Comparison of ENCODE assay signal across 12 cellular contexts in the genomic region with DNA sequence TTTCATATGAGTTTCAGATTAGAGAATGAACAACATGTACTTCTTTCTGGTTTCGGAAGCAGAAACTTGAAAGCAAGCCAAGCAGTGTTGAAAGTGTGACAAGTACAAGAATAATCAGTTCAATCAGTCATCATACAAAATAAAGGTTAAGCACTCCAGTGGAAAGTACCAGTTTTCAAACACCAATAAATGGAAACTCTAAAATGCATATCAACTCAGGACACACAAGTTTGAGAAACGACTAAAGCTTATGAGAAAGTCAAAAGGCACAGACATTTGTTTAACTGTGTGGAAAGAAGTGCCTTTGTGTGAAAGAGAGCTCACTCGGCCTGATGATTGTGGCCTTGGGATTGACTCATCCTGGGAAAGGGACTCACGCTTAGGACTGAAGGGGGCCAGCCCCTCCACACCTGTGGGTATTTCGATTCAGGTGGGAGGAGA.
DNase-seq lines count a peak whose midpoint lies in the region; ATAC-seq and TF ChIP-seq lines count a peak whose summit lies in the region.
"Had no signal": no experiment of that assay in that cellular context is flagged by ENCODE, and none has a peak within 500 bp of the region (broad histone marks: within the 10 kb centered on the region; RNA-seq: fewer than 3 reads in every experiment).

No MANE protein-coding gene starts in this region.

- POLR2A ChIA-PET in CD4-positive, alpha-beta memory T cell (lab: Charles Lee; ENCODE audit: partially characterized antibody): no interaction called here

- ATAC-seq in HG02588 (IDR thresholded peaks at IDR 0.05; ENCODE audit: unreplicated experiment): peak; percentile 69
- ATAC-seq: PC-3 had no signal

- CTCF ChIA-PET in CD4-positive, alpha-beta memory T cell (lab: Charles Lee; ENCODE audit: partially characterized antibody): interaction anchor here (0.6 kb wide), 1 partner anchor 17 kb away, joined by 3 read pairs; no protein-coding TSS in a partner anchor

- H3K27me3 Mint-ChIP-seq in CD4-positive, alpha-beta memory T cell: no peaks in the 10 kb centered on the region

- intact Hi-C loops in CD4-positive, alpha-beta memory T cell (cut with micrococcal nuclease): no loop called here
- intact Hi-C loops in breast epithelium (cut with DNase I; ENCODE audit: low total_unique reads): no loop called here

- peak overlapping the region in 7 of 8 donors; percentile 0 to 78 (median 59) for H3K4me3 Mint-ChIP-seq in CD4-positive, alpha-beta memory T cell

- H3K9me3 ChIP-seq in CD4-positive, alpha-beta memory T cell (ENCODE audit: control insufficient read depth in 1 of 2, low read length in 2 of 2): no peaks in the 10 kb centered on the region
- H3K9me3 ChIP-seq in breast epithelium: no peaks in the 10 kb centered on the region

- H3K4me1 Mint-ChIP-seq in CD4-positive, alpha-beta memory T cell: peaks cover 6 to 15% (median 10%) of the 10 kb centered on the region in 4 donors

- peak in 1 of 5 donors; percentile 16 for DNase-seq in CD4-positive, alpha-beta memory T cell
- no peak for DNase-seq in breast epithelium (ENCODE audit: low spot score in 2 of 2)
- DNase-seq in lung microvascular endothelial cell (ENCODE audit: low read depth in 2 of 2): peak; percentile 30 to 80
- DNase-seq in NCI-H187 (lab: John Stamatoyannopoulos, UW): no peak
- no peak for DNase-seq in COR-L47 (lab: John Stamatoyannopoulos, UW)
- no peak for DNase-seq in cortex of kidney (lab: John Stamatoyannopoulos, UW)
- DNase-seq in SW480 (ENCODE audit: low spot score): no peak
- DNase-seq: activated CD8-positive, alpha-beta memory T cell treated with anti-CD3 and anti-CD28 coated beads, Interleukin-2, amount 50 U/mL, for 4 hours; DMS79; PC-3 had no signal

- H3K9me3 Mint-ChIP-seq in CD4-positive, alpha-beta memory T cell: peaks cover 0 to 6% (median 2%) of the 10 kb centered on the region in 8 donors

- TF ChIP-seq POLR2A in breast epithelium (IDR thresholded peaks at IDR 0.05): no peak

- peaks cover 0 to 9% of the 10 kb centered on the region in 2 donors for H3K36me3 Mint-ChIP-seq in CD4-positive, alpha-beta memory T cell

- H3K27ac Mint-ChIP-seq in CD4-positive, alpha-beta memory T cell: peak overlapping the region in 4 of 7 donors; percentile 67 to 83 (median 78)

- no peak for TF ChIP-seq CTCF in breast epithelium (IDR thresholded peaks at IDR 0.05)

- no peak overlapping the region for H3K4me3 ChIP-seq in CD4-positive, alpha-beta memory T cell (ENCODE audit: low read length in 2 of 2)
- no peak overlapping the region for H3K4me3 ChIP-seq in breast epithelium

- H3K4me1 ChIP-seq in CD4-positive, alpha-beta memory T cell (ENCODE audit: insufficient read depth, low read length): peaks cover 6% of the 10 kb centered on the region
- no peaks in the 10 kb centered on the region for H3K4me1 ChIP-seq in breast epithelium
- H3K4me1 ChIP-seq: parathyroid adenoma had no signal

- no peaks in the 10 kb centered on the region for H3K27me3 ChIP-seq in CD4-positive, alpha-beta memory T cell (ENCODE audit: insufficient read depth, low read length)
- H3K27me3 ChIP-seq in breast epithelium: no peaks in the 10 kb centered on the region

- no peaks in the 10 kb centered on the region for H3K36me3 ChIP-seq in CD4-positive, alpha-beta memory T cell (ENCODE audit: insufficient read depth, low read length)
- no peaks in the 10 kb centered on the region for H3K36me3 ChIP-seq in breast epithelium

- H3K27ac ChIP-seq in CD4-positive, alpha-beta memory T cell (ENCODE audit: low read depth, low read length): no peak overlapping the region
- peak overlapping the region; percentile 33 to 62 for H3K27ac ChIP-seq in breast epithelium
- H3K27ac ChIP-seq: parathyroid adenoma had no signal

Comparison
In these comparisons a context has a peak if more than half of its experiments do, and no peak if none do; other contexts are left out.
1. DNase-seq: peak in lung microvascular endothelial cell (2 of 2); none in breast epithelium (0 of 2), NCI-H187 (0 of 2), COR-L47 (single experiment), cortex of kidney (single experiment) and SW480 (single experiment).